Comparison of ENCODE assay signal across 9 cellular contexts in the genomic region with DNA sequence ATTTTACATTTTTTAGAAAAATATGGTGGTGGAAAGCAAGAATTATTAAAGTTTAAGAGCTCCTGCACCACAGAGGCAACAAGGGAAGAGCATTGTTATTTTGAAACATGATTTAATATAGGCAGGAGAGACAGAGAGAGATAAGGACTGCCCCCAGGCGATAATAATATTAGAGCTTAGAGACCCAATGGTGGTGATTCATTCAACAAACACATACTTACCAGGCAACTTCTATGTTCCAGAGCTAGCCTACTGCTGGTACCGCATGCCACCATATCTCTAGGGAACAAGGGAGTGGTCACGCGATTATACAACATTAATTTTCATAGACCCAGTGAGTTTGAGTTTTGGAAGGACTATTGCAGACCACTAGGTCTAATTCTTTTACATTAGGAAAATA.
"Had no signal": no experiment of that assay in that cellular context is flagged by ENCODE, and none has a peak within 500 bp of the region (broad histone marks: within the 10 kb centered on the region; RNA-seq: fewer than 3 reads in every experiment).

No MANE protein-coding gene starts in this region.

- H3K9me3 Mint-ChIP-seq: H9 had no signal

- H3K4me2 ChIP-seq: GM23338 had no signal

- H3K9ac ChIP-seq: GM23248 had no signal

- H3K9me3 ChIP-seq: HAP-1 had no signal

- H3K27ac ChIP-seq: GM23248 had no signal

- H3K4me3 Mint-ChIP-seq: GM23338, H9, HFFc6 had no signal

- ATAC-seq: GM23338, HCT116 had no signal

- H2AFZ ChIP-seq: GM23248, GM23338 had no signal

- DNase-seq: GM23248, GOT3, H7, H9, HCEC 1CT, HFFc6 had no signal

- H3K36me3 ChIP-seq: HAP-1 had no signal

- H3K27ac Mint-ChIP-seq: GM23338, H9, HFFc6 had no signal

- H3K4me3 ChIP-seq: GM23248, GM23338, HAP-1 had no signal

- H3K4me1 ChIP-seq: HAP-1 had no signal
